In the genomic region with DNA sequence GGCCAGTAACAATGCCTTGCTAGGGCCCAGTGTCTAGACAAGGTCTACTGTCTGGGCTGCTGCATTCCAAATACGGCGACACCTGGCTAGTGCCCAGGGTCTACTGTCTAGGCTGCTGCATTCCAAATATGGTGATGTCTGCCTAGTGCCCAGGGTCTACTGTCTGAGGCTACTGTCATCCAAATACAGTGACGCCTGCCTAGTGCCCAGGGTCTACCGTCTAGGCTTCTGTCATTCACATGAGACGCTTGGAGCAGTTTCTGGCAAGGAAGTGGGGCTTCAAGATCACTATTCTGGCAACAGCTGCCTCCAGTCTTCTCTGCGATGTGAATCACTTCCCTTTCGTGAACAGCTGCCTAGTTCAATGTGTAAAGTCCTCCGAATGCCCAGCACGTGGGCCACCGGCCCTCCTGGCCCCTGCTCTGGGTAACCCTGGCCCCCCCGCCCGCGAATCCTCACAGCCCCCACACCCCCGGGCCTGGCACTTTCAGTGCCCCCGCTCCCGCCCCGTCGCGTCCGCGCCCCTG, we compare ENCODE assay signal across 7 cellular contexts. TPM values are rescaled to one million over a fixed set of nuclear protein-coding genes. Genes with fewer than 3 reads are reported as not detected.
DNase-seq lines count a peak whose midpoint lies in the region; ATAC-seq and TF ChIP-seq lines count a peak whose summit lies in the region.

No MANE protein-coding gene starts in this region.

- peak overlapping the region; percentile 58 for H3K4me3 ChIP-seq in GM12864 (ENCODE audit: low read depth, low read length)
- peak overlapping the region; percentile 86 for H3K4me3 ChIP-seq in cardiac muscle cell
- H3K4me3 ChIP-seq in trophoblast cell (ENCODE audit: low read depth, low read length) = peak overlapping the region; percentile 88

- no peaks in the 10 kb centered on the region for H3K36me3 ChIP-seq in cardiac muscle cell
- H3K36me3 ChIP-seq in trophoblast cell (ENCODE audit: control insufficient read depth in 1 of 2, insufficient read depth in 2 of 2, low read length in 2 of 2) = no peaks in the 10 kb centered on the region

- peak overlapping the region; percentile 45 for H4K91ac ChIP-seq in trophoblast cell (ENCODE audit: low read depth, low read length)

- H3K14ac ChIP-seq in trophoblast cell (ENCODE audit: low read length) = peak overlapping the region; percentile 67

- H3K27me3 ChIP-seq in cardiac muscle cell = no peaks in the 10 kb centered on the region
- H3K27me3 ChIP-seq in trophoblast cell (ENCODE audit: insufficient read depth, low read length) = no peaks in the 10 kb centered on the region

- no peaks in the 10 kb centered on the region for H3K79me2 ChIP-seq in trophoblast cell (ENCODE audit: control insufficient read depth, insufficient read depth, low read length, poor library complexity)

- peak overlapping the region; percentile 63 for H2BK5ac ChIP-seq in trophoblast cell (ENCODE audit: low read depth, low read length, poor library complexity)

- CTCF ChIA-PET in activated CD8-positive, alpha-beta T cell treated with anti-CD3 and anti-CD28 coated beads for 36 hours (lab: Charles Lee) = interaction anchor here (2.0 kb wide), 1 partner anchor 12 kb away, joined by 19 read pairs; the partner anchor contains the start of genes ACOX3 and TRMT44

- peak overlapping the region; percentile 74 for H2AK5ac ChIP-seq in trophoblast cell (ENCODE audit: low read length)

- POLR2A ChIA-PET in activated CD8-positive, alpha-beta T cell treated with anti-CD3 and anti-CD28 coated beads for 36 hours (lab: Charles Lee) = interaction anchor here (1.0 to 2.6 kb wide), 5 partner anchors 9 to 199 kb away, joined by 3 to 34 read pairs (median 4); partner anchors contain the start of genes ACOX3 and TRMT44

- H3K4me1 ChIP-seq in cardiac muscle cell (ENCODE audit: low read depth) (peaks cover 9% of the 10 kb centered on the region), trophoblast cell (ENCODE audit: control insufficient read depth in 1 of 2, insufficient read depth in 2 of 2, low read length in 2 of 2) (peaks cover 8 to 9% of the 10 kb centered on the region in 2 experiments)

- peak overlapping the region; percentile 75 for H2AFZ ChIP-seq in trophoblast cell (ENCODE audit: insufficient read depth, low read length, poor library complexity)

- peak overlapping the region; percentile 5 for H4K12ac ChIP-seq in trophoblast cell (ENCODE audit: low read depth, low read length)

- H3K36me3 Mint-ChIP-seq in activated CD8-positive, alpha-beta T cell treated with anti-CD3 and anti-CD28 coated beads for 36 hours (ENCODE audit: low read depth) = no peaks in the 10 kb centered on the region

- intact Hi-C loops in activated CD8-positive, alpha-beta T cell treated with anti-CD3 and anti-CD28 coated beads for 36 hours (cut with micrococcal nuclease) = no loop called here

- H2BK120ac ChIP-seq in trophoblast cell (ENCODE audit: insufficient read depth, low read length, poor library complexity) = peak overlapping the region; percentile 62

- no peak for DNase-seq in GM12864 (ENCODE audit: low read depth)
- DNase-seq in HuH-7.5 (ENCODE audit: low spot score) = peak; percentile 51
- DNase-seq in activated CD8-positive, alpha-beta T cell treated with anti-CD3 and anti-CD28 coated beads for 36 hours = peak; percentile 34
- DNase-seq in cardiac muscle cell (ENCODE audit: low read depth in 1 of 2, low spot score in 1 of 2) = peak; percentile 57 to 59
- peak; percentile 49 to 66 for DNase-seq in trophoblast cell
- no peak for DNase-seq in foreskin melanocyte

- peak overlapping the region; percentile 90 for H3K27ac Mint-ChIP-seq in activated CD8-positive, alpha-beta T cell treated with anti-CD3 and anti-CD28 coated beads for 36 hours

- H3K4me1 Mint-ChIP-seq in activated CD8-positive, alpha-beta T cell treated with anti-CD3 and anti-CD28 coated beads for 36 hours (ENCODE audit: low read depth) = peaks cover 20% of the 10 kb centered on the region

- H3K23ac ChIP-seq in trophoblast cell (ENCODE audit: low read length) = no peak overlapping the region

- peak overlapping the region; percentile 81 for H3K4me3 Mint-ChIP-seq in activated CD8-positive, alpha-beta T cell treated with anti-CD3 and anti-CD28 coated beads for 36 hours

- peak overlapping the region; percentile 90 for H3K27ac ChIP-seq in cardiac muscle cell
- H3K27ac ChIP-seq in trophoblast cell (ENCODE audit: low read depth, low read length) = no peak overlapping the region

- peak overlapping the region; percentile 100 for H3K4me2 ChIP-seq in trophoblast cell (ENCODE audit: low read length)

- peak overlapping the region; percentile 79 for H3K18ac ChIP-seq in trophoblast cell (ENCODE audit: low read length)

- H3K9ac ChIP-seq in trophoblast cell (ENCODE audit: low read length) = peak overlapping the region; percentile 85

- H3K4ac ChIP-seq in trophoblast cell (ENCODE audit: low read depth, low read length) = peak overlapping the region; percentile 30

- H3K9me3 Mint-ChIP-seq in activated CD8-positive, alpha-beta T cell treated with anti-CD3 and anti-CD28 coated beads for 36 hours = no peaks in the 10 kb centered on the region

- H3K79me1 ChIP-seq in trophoblast cell (ENCODE audit: low read length) = peaks cover 7% of the 10 kb centered on the region

- no CpG with 5 or more reads among the region's 21 CpGs for WGBS in trophoblast cell (ENCODE audit: extremely low coverage, insufficient coverage, insufficient read length)

- H3K9me3 ChIP-seq in cardiac muscle cell (ENCODE audit: low read depth) = no peaks in the 10 kb centered on the region
- H3K9me3 ChIP-seq in trophoblast cell (ENCODE audit: insufficient read depth, low read depth, low read length) = no peaks in the 10 kb centered on the region

- no peak overlapping the region for H2BK12ac ChIP-seq in trophoblast cell (ENCODE audit: low read length)

- no peak for TF ChIP-seq CTCF in GM12864 (IDR thresholded peaks at IDR 0.05; ENCODE audit: low read depth, low read length, missing control alignments)
- no peak for TF ChIP-seq CTCF in activated CD8-positive, alpha-beta T cell treated with anti-CD3 and anti-CD28 coated beads for 36 hours (IDR thresholded peaks at IDR 0.05)
- TF ChIP-seq CTCF in cardiac muscle cell (IDR thresholded peaks at IDR 0.05; ENCODE audit: low read depth, low read length) = no peak

- peak overlapping the region; percentile 73 for H4K8ac ChIP-seq in trophoblast cell (ENCODE audit: low read depth, low read length)

- no peaks in the 10 kb centered on the region for H3K27me3 Mint-ChIP-seq in activated CD8-positive, alpha-beta T cell treated with anti-CD3 and anti-CD28 coated beads for 36 hours

- ATAC-seq in GM21723 (IDR thresholded peaks at IDR 0.05; ENCODE audit: unreplicated experiment) = peak; percentile 66
- peak; percentile 54 for ATAC-seq in activated CD8-positive, alpha-beta T cell treated with anti-CD3 and anti-CD28 coated beads for 36 hours

RNA-seq across cellular contexts. Expression of gene ACOX3, which starts 12.7 kb away (rescaled TPM):
- total RNA-seq in activated CD8-positive, alpha-beta T cell treated with anti-CD3 and anti-CD28 coated beads for 36 hours = 10 to 100 TPM; 24.2 to 27.8 TPM
- 26.5 and 38.7 TPM in 2 replicates for total RNA-seq in cardiac muscle cell
- 19.1 and 31.0 TPM in 2 replicates for polyA plus RNA-seq in cardiac muscle cell
- 21.5 and 23.3 TPM in 2 replicates for polyA plus RNA-seq in trophoblast cell (2013)

RNA-seq across cellular contexts. Expression of gene TRMT44, which starts 12.8 kb away (rescaled TPM):
- 10 to 100 TPM; 25.5 to 26.3 TPM for total RNA-seq in activated CD8-positive, alpha-beta T cell treated with anti-CD3 and anti-CD28 coated beads for 36 hours
- total RNA-seq in cardiac muscle cell = 38.8 and 66.9 TPM in 2 replicates
- 20.6 and 23.6 TPM in 2 replicates for polyA plus RNA-seq in cardiac muscle cell
- polyA plus RNA-seq in trophoblast cell (2013) = 16.7 and 17.7 TPM in 2 replicates

Comparison
In these comparisons a context has a peak if more than half of its experiments do, and no peak if none do; other contexts are left out.
1. DNase-seq: peak in HuH-7.5 (single experiment), activated CD8-positive, alpha-beta T cell treated with anti-CD3 and anti-CD28 coated beads for 36 hours (single experiment), cardiac muscle cell (2 of 2) and trophoblast cell (2 of 2); none in GM12864 (single experiment) and foreskin melanocyte (single experiment).
2. Peak in every context shown above with its lines, with median percentiles within 50 percentile points of each other: H3K4me3 ChIP-seq.